ENCODE assay signal across 14 cellular contexts in genomic region chr2:161146996-161147395, GRCh38.
"Had no signal": no experiment of that assay in that cellular context is flagged by ENCODE, and none has a peak within 500 bp of the region (broad histone marks: within the 10 kb centered on the region; RNA-seq: fewer than 3 reads in every experiment).

No MANE protein-coding gene starts in this region.

- H3K27me3 ChIP-seq: esophagus squamous epithelium had no signal

- H3K4me3 ChIP-seq: esophagus squamous epithelium had no signal

- H3K36me3 ChIP-seq: esophagus squamous epithelium had no signal

- H3K36me3 Mint-ChIP-seq: type B pancreatic cell had no signal

- H3K27ac Mint-ChIP-seq: activated CD8-positive, alpha-beta T cell treated with anti-CD3 and anti-CD28 coated beads, Interleukin-2, amount 10 ng/mL, durations not matched to agents 7 days and 5 days; activated naive CD8-positive, alpha-beta T cell treated with anti-CD3 and anti-CD28 coated beads, Interleukin-2, amount 50 U/mL, for 24 hours; stimulated activated effector memory CD8-positive, alpha-beta T cell treated with anti-CD3 and anti-CD28 coated beads, Interleukin-12 subunit alpha, Interleukin-12 subunit beta, amount 100 ng/mL, for 72 hours; type B pancreatic cell had no signal

- H3K4me1 ChIP-seq: esophagus squamous epithelium had no signal

- ATAC-seq: activated CD8-positive, alpha-beta T cell treated with anti-CD3 and anti-CD28 coated beads, Interleukin-2, amount 10 ng/mL, durations not matched to agents 7 days and 5 days; activated naive CD8-positive, alpha-beta T cell treated with anti-CD3 and anti-CD28 coated beads, Interleukin-2, amount 50 U/mL, for 24 hours had no signal

- H3K27me3 Mint-ChIP-seq: activated naive CD8-positive, alpha-beta T cell treated with anti-CD3 and anti-CD28 coated beads, Interleukin-2, amount 50 U/mL, for 24 hours; type B pancreatic cell had no signal

- H3K9me3 Mint-ChIP-seq: type B pancreatic cell had no signal

- H3K4me3 Mint-ChIP-seq: activated CD8-positive, alpha-beta T cell treated with anti-CD3 and anti-CD28 coated beads, Interleukin-2, amount 10 ng/mL, durations not matched to agents 7 days and 5 days; activated naive CD8-positive, alpha-beta T cell treated with anti-CD3 and anti-CD28 coated beads, Interleukin-2, amount 50 U/mL, for 24 hours; type B pancreatic cell had no signal

- H3K27ac ChIP-seq: esophagus squamous epithelium, VCaP had no signal

- DNase-seq: activated CD4-positive, alpha-beta T cell treated with anti-CD3 and anti-CD28 coated beads for 4 hours; activated CD8-positive, alpha-beta memory T cell treated with anti-CD3 and anti-CD28 coated beads, Interleukin-2, amount 50 U/mL, for 48 hours; activated CD8-positive, alpha-beta T cell treated with anti-CD3 and anti-CD28 coated beads, Interleukin-2, amount 10 ng/mL, durations not matched to agents 7 days and 5 days; activated naive CD4-positive, alpha-beta T cell; activated naive CD8-positive, alpha-beta T cell treated with anti-CD3 and anti-CD28 coated beads, Interleukin-2, amount 50 U/mL, for 24 hours; esophagus squamous epithelium; foreskin fibroblast; head of caudate nucleus; mesendoderm; substantia nigra; T-helper 1 cell had no signal
